In the genomic region with DNA sequence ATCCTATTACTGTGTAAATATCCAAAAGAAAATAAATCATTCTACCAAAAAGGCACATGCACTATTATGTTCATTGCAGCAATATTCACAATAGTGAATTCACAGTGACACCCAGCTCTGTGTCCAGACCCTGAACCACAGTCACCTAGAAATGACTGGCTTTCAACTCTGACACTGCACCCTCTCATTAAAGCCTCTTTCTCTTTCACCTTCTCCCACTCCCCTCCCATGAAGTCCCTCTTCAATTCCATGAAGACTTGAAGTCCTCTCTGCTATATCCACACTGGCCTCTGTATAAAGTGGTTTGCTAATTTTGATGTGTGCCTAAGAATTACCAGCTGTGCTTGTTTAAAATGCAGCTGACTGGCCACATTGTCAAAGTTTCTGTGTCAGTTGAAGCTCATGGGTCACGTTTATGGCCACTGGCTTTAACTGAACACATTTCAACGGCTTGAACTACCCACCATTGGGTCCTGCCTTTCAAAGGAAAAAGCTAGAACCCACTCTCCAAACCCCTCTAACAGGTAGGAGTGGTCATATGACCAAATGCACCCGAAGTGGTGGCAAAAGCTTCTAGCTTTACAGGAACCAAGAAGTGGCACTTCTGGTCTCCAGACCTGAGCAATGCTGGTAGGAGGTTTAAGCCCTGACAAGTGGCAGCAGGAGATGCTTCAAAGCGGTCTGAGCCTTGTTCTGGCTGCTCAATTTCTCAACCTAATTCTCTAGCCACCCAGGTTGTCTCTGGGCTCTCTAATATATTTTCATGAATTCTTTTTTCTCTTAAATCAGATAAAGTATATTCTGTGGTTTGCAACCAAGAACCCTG, we compare ENCODE assay signal across 1 cellular context.
TF ChIP-seq lines count a peak whose summit lies in the region.

No MANE protein-coding gene starts in this region.

TF ChIP-seq in SK-N-SH, 30 proteins besides CTCF, POLR2A, EP300 and RAD21 (continued from another document):
- TF ChIP-seq, protein P1, sequence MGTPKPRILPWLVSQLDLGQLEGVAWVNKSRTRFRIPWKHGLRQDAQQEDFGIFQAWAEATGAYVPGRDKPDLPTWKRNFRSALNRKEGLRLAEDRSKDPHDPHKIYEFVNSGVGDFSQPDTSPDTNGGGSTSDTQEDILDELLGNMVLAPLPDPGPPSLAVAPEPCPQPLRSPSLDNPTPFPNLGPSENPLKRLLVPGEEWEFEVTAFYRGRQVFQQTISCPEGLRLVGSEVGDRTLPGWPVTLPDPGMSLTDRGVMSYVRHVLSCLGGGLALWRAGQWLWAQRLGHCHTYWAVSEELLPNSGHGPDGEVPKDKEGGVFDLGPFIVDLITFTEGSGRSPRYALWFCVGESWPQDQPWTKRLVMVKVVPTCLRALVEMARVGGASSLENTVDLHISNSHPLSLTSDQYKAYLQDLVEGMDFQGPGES (IDR thresholded peaks at IDR 0.05; ENCODE audit: low read depth, low read length), result no peak
- no peak for TF ChIP-seq JUND (IDR thresholded peaks at IDR 0.05)
- TF ChIP-seq GABPA (IDR thresholded peaks at IDR 0.05; ENCODE audit: low read depth), result no peak
- no peak for TF ChIP-seq SIN3A (IDR thresholded peaks at IDR 0.05; ENCODE audit: borderline replicate concordance, low read depth, low read length)
- no peak for TF ChIP-seq NRF1 (IDR thresholded peaks at IDR 0.05; ENCODE audit: low read depth, low read length)
- TF ChIP-seq, protein P2, sequence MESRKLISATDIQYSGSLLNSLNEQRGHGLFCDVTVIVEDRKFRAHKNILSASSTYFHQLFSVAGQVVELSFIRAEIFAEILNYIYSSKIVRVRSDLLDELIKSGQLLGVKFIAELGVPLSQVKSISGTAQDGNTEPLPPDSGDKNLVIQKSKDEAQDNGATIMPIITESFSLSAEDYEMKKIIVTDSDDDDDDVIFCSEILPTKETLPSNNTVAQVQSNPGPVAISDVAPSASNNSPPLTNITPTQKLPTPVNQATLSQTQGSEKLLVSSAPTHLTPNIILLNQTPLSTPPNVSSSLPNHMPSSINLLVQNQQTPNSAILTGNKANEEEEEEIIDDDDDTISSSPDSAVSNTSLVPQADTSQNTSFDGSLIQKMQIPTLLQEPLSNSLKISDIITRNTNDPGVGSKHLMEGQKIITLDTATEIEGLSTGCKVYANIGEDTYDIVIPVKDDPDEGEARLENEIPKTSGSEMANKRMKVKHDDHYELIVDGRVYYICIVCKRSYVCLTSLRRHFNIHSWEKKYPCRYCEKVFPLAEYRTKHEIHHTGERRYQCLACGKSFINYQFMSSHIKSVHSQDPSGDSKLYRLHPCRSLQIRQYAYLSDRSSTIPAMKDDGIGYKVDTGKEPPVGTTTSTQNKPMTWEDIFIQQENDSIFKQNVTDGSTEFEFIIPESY (IDR thresholded peaks at IDR 0.05; ENCODE audit: borderline replicate concordance, low read depth), result no peak
- TF ChIP-seq, protein P3, sequence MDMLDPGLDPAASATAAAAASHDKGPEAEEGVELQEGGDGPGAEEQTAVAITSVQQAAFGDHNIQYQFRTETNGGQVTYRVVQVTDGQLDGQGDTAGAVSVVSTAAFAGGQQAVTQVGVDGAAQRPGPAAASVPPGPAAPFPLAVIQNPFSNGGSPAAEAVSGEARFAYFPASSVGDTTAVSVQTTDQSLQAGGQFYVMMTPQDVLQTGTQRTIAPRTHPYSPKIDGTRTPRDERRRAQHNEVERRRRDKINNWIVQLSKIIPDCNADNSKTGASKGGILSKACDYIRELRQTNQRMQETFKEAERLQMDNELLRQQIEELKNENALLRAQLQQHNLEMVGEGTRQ (IDR thresholded peaks at IDR 0.05; ENCODE audit: borderline replicate concordance, low read depth, low read length), result no peak
- TF ChIP-seq, protein P4, sequence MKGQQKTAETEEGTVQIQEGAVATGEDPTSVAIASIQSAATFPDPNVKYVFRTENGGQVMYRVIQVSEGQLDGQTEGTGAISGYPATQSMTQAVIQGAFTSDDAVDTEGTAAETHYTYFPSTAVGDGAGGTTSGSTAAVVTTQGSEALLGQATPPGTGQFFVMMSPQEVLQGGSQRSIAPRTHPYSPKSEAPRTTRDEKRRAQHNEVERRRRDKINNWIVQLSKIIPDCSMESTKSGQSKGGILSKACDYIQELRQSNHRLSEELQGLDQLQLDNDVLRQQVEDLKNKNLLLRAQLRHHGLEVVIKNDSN (IDR thresholded peaks at IDR 0.05; ENCODE audit: borderline replicate concordance, low read depth), result no peak
- TF ChIP-seq, protein P5, sequence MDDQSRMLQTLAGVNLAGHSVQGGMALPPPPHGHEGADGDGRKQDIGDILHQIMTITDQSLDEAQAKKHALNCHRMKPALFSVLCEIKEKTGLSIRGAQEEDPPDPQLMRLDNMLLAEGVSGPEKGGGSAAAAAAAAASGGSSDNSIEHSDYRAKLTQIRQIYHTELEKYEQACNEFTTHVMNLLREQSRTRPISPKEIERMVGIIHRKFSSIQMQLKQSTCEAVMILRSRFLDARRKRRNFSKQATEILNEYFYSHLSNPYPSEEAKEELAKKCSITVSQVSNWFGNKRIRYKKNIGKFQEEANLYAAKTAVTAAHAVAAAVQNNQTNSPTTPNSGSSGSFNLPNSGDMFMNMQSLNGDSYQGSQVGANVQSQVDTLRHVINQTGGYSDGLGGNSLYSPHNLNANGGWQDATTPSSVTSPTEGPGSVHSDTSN (IDR thresholded peaks at IDR 0.05), result no peak
- TF ChIP-seq NFIC (IDR thresholded peaks at IDR 0.05; ENCODE audit: borderline replicate concordance), result no peak
